In genomic region chr2:23566236-23567142, GRCh38 we compare ENCODE assay signal across 8 cellular contexts.
DNase-seq lines count a peak whose midpoint lies in the region; ATAC-seq and TF ChIP-seq lines count a peak whose summit lies in the region.
"Had no signal": no experiment of that assay in that cellular context is flagged by ENCODE, and none has a peak within 500 bp of the region (broad histone marks: within the 10 kb centered on the region; RNA-seq: fewer than 3 reads in every experiment).

No MANE protein-coding gene starts in this region.

- no peak overlapping the region for H2BK120ac ChIP-seq in mesendoderm (ENCODE audit: low read depth, low read length)

- no peaks in the 10 kb centered on the region for H3K36me3 ChIP-seq in mesendoderm (ENCODE audit: control insufficient read depth, insufficient read depth, low read length)

- no peaks in the 10 kb centered on the region for H3K4me1 ChIP-seq in mesendoderm (ENCODE audit: control insufficient read depth, low read depth, low read length)

- no peak for ATAC-seq in HG02678 (IDR thresholded peaks at IDR 0.05; ENCODE audit: unreplicated experiment)
- ATAC-seq: T-cell had no signal

- no peak overlapping the region for H2AK5ac ChIP-seq in mesendoderm (ENCODE audit: low read length)

- no peak overlapping the region for H3K9ac ChIP-seq in mesendoderm (ENCODE audit: low read length)

- no peak overlapping the region for H2BK5ac ChIP-seq in mesendoderm (ENCODE audit: low read length)

- H3K79me2 ChIP-seq in mesendoderm (ENCODE audit: control insufficient read depth, insufficient read depth, low read length) = no peaks in the 10 kb centered on the region

- no peak overlapping the region for H3K4ac ChIP-seq in mesendoderm (ENCODE audit: low read depth, low read length)

- no CpG with 5 or more reads among the region's 7 CpGs for WGBS in mesendoderm (ENCODE audit: extremely low coverage, insufficient coverage, low lambda C conversion rate)

- no peaks in the 10 kb centered on the region for H3K27me3 ChIP-seq in mesendoderm (ENCODE audit: insufficient read depth, low read length, poor library complexity)

- H3K4me2 ChIP-seq in mesendoderm (ENCODE audit: low read length) = no peak overlapping the region

- no peak overlapping the region for H3K27ac ChIP-seq in mesendoderm (ENCODE audit: low read depth, low read length)

- H3K79me1 ChIP-seq in mesendoderm (ENCODE audit: low read length) = no peaks in the 10 kb centered on the region

- peak; percentile 49 for DNase-seq in NB4 (ENCODE audit: low read depth)
- DNase-seq in astrocyte of the cerebellum (ENCODE audit: low read depth) = no peak
- peak; percentile 76 for DNase-seq in mesendoderm
- no peak for DNase-seq in NCI-H1436 treated with DMSO at 0.1 percent for 48 hours (lab: John Stamatoyannopoulos, UW)
- DNase-seq in T-helper 9 cell = no peak

- H3K4me3 ChIP-seq in GM12875 (ENCODE audit: low read depth, low read length) (no peak overlapping the region), NB4 (ENCODE audit: low read depth, low read length) (no peak overlapping the region), astrocyte of the cerebellum (ENCODE audit: low read depth, low read length) (no peak overlapping the region), mesendoderm (ENCODE audit: low read length) (no peak overlapping the region)

- no peak for TF ChIP-seq POLR2A in NB4 (IDR thresholded peaks at IDR 0.05; ENCODE audit: extremely low read depth, insufficient read length)

- H3K18ac ChIP-seq in mesendoderm (ENCODE audit: low read length) = no peak overlapping the region

- no peak overlapping the region for H2BK15ac ChIP-seq in mesendoderm (replicated peaks; ENCODE audit: low read depth)

- no peak overlapping the region for H3K23ac ChIP-seq in mesendoderm (ENCODE audit: low read length)

- H4K5ac ChIP-seq in mesendoderm (ENCODE audit: low read length) = no peak overlapping the region

- TF ChIP-seq CTCF in GM12875 (IDR thresholded peaks at IDR 0.05; ENCODE audit: borderline replicate concordance, insufficient read depth, low read depth, low read length) (peak; percentile 52; the same call in 1 of the 2 replicates), NB4 (IDR thresholded peaks at IDR 0.05; ENCODE audit: low read depth, low read length) (peak; percentile 85), astrocyte of the cerebellum (IDR thresholded peaks at IDR 0.05; ENCODE audit: low read depth, low read length, missing control alignments) (peak; percentile 54)

- no peak overlapping the region for H4K8ac ChIP-seq in mesendoderm (ENCODE audit: low read depth, low read length)

- no peak overlapping the region for H3K56ac ChIP-seq in mesendoderm (ENCODE audit: low read length)

- in situ Hi-C loops in astrocyte of the cerebellum (cut with HindIII; ENCODE audit: low sequenced_read_pairs) = no loop called here

Comparison
In these comparisons a context has a peak if more than half of its experiments do, and no peak if none do; other contexts are left out.
1. DNase-seq: peak in NB4 (single experiment) and mesendoderm (single experiment); none in astrocyte of the cerebellum (single experiment), NCI-H1436 treated with DMSO at 0.1 percent for 48 hours (single experiment) and T-helper 9 cell (single experiment).
2. Peak in every context shown above with its lines, with median percentiles within 50 percentile points of each other: CTCF ChIP-seq.